7 cellular contexts compared by ENCODE assay signal in the genomic region with DNA sequence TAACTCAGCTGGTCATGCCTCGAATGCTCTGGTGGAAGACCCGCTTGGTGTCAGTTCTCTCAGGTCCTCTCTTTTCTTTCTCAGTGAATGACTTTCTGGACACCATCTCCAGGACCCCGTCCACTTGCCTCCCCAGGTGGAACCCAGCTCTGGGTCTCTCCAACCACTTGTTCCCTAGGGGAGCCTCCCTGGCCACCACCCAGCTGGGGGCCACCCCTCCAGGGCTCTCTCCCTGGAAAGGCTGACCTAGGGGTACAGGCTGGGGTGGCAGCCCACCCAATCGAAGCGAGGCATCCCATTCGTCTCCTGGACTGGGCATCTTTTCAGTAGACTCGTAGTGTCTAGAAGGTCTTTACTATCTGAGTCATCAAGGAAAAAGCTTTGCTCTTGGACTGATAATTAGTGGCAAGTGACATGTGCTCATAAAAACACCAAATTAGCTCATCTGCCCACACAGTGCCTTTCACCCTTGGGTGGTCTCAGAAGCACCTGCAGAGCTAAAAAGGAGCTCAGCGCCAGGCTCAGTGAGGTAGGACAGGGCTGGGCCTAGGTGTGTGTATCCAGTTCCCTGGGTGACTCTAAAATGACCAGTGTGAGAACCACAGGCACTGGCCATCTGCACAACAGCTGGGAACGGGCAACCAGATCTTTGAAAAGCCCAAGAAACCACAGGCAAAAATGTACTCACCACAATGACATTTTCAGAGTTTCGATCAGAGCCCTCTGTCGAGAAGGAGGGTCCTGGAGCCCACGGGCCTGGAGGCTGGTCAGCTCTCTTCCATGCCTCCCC.
DNase-seq lines count a peak whose midpoint lies in the region; ATAC-seq and TF ChIP-seq lines count a peak whose summit lies in the region.

No MANE protein-coding gene starts in this region.

- CTCF ChIA-PET in RWPE1 (lab: Yijun Ruan, JAX): interaction anchor here (0.6 kb wide), 1 partner anchor 70 kb away, joined by 3 read pairs; no protein-coding TSS in a partner anchor

- H3K27me3 Mint-ChIP-seq in stimulated activated naive B cell treated with anti-CD40 and anti-IgM and Interleukin-4, amounts not matched to agents 10 μg/mL and 1 μg/mL and 100 μg/mL, for 72 hours: peaks cover 10 to 13% of the 10 kb centered on the region in 2 donors

- POLR2A ChIA-PET in RWPE1 (lab: Yijun Ruan, JAX; ENCODE audit: low non-redundant PET): no interaction called here

- peak overlapping the region; percentile 97 for H3K27ac Mint-ChIP-seq in stimulated activated naive B cell treated with anti-CD40 and anti-IgM and Interleukin-4, amounts not matched to agents 10 μg/mL and 1 μg/mL and 100 μg/mL, for 72 hours

- TF ChIP-seq CTCF in RWPE1 (conservative IDR thresholded peaks at IDR 0.05; ENCODE audit: low read depth): no peak

- H3K4me1 Mint-ChIP-seq in stimulated activated naive B cell treated with anti-CD40 and anti-IgM and Interleukin-4, amounts not matched to agents 10 μg/mL and 1 μg/mL and 100 μg/mL, for 72 hours: peaks cover 43 to 53% of the 10 kb centered on the region in 2 donors

- H3K4me3 Mint-ChIP-seq in stimulated activated naive B cell treated with anti-CD40 and anti-IgM and Interleukin-4, amounts not matched to agents 10 μg/mL and 1 μg/mL and 100 μg/mL, for 72 hours: peak overlapping the region; percentile 75 to 78

- DNase-seq in RWPE1 (ENCODE audit: low spot score) (no peak), NCI-H2081 treated with DMSO at 0.1 percent for 48 hours (lab: John Stamatoyannopoulos, UW) (no peak), NCI-H1436 treated with DMSO at 0.1 percent for 48 hours (lab: John Stamatoyannopoulos, UW) (no peak)
- peak; percentile 73 for DNase-seq in stimulated activated naive B cell treated with anti-CD40 and anti-IgM and Interleukin-4, amounts not matched to agents 10 μg/mL and 1 μg/mL and 100 μg/mL, for 72 hours

- H3K27ac ChIP-seq in RWPE1: peak overlapping the region; percentile 99

- H3K9me3 Mint-ChIP-seq in stimulated activated naive B cell treated with anti-CD40 and anti-IgM and Interleukin-4, amounts not matched to agents 10 μg/mL and 1 μg/mL and 100 μg/mL, for 72 hours: no peaks in the 10 kb centered on the region

- peak; percentile 28 for ATAC-seq in GM18858 (IDR thresholded peaks at IDR 0.05; ENCODE audit: unreplicated experiment)
- ATAC-seq in HG02852 (IDR thresholded peaks at IDR 0.05; ENCODE audit: unreplicated experiment): peak; percentile 27
- ATAC-seq in stimulated activated naive B cell treated with anti-CD40 and anti-IgM and Interleukin-4, amounts not matched to agents 10 μg/mL and 1 μg/mL and 100 μg/mL, for 72 hours (replicated peaks): peak; percentile 68 to 70
- no peak for ATAC-seq in GM18873 (IDR thresholded peaks at IDR 0.05; ENCODE audit: low FRiP score, unreplicated experiment)

- H3K36me3 Mint-ChIP-seq in stimulated activated naive B cell treated with anti-CD40 and anti-IgM and Interleukin-4, amounts not matched to agents 10 μg/mL and 1 μg/mL and 100 μg/mL, for 72 hours: peaks cover 8 to 15% of the 10 kb centered on the region in 2 donors
